In genomic region chr6:38554700-38555413, GRCh38 we compare ENCODE assay signal across 15 cellular contexts.
DNase-seq lines count a peak whose midpoint lies in the region; ATAC-seq, FAIRE-seq and TF ChIP-seq lines count a peak whose summit lies in the region.
"Had no signal": no experiment of that assay in that cellular context is flagged by ENCODE, and none has a peak within 500 bp of the region (broad histone marks: within the 10 kb centered on the region; RNA-seq: fewer than 3 reads in every experiment).

No MANE protein-coding gene starts in this region.

- H3K4me3 Mint-ChIP-seq in GM23338 = no peak overlapping the region
- no peak overlapping the region for H3K4me3 Mint-ChIP-seq in activated T-helper 17 cell treated with anti-CD3 and anti-CD28 coated beads, Interleukin-2, amount 50 U/mL, for 72 hours
- H3K4me3 Mint-ChIP-seq: activated CD8-positive, alpha-beta T cell treated with anti-CD3 and anti-CD28 coated beads for 36 hours; activated naive CD8-positive, alpha-beta T cell treated with anti-CD3 and anti-CD28 coated beads, Interleukin-2, amount 50 U/mL, for 24 hours had no signal

- no peak for FAIRE-seq in A549 (lab: Jason Lieb, UNC)
- FAIRE-seq: H1 had no signal

- TF ChIP-seq CTCF in A549 (IDR thresholded peaks at IDR 0.05) (no peak), GM23338 (conservative IDR thresholded peaks at IDR 0.05; ENCODE audit: low read depth in 2 of 2) (no peak)

- H3K4me1 Mint-ChIP-seq in GM23338 = no peaks in the 10 kb centered on the region
- no peaks in the 10 kb centered on the region for H3K4me1 Mint-ChIP-seq in activated T-helper 17 cell treated with anti-CD3 and anti-CD28 coated beads, Interleukin-2, amount 50 U/mL, for 72 hours

- H3K4me3 ChIP-seq in A549 (no peak overlapping the region), GM23338 (no peak overlapping the region)
- H3K4me3 ChIP-seq: BLaER1 treated with 17β-estradiol and CSF1 and Interleukin-3, amounts not matched to agents 10 nM and 100 nM had no signal

- no peaks in the 10 kb centered on the region for H3K9me3 Mint-ChIP-seq in GM23338
- no peaks in the 10 kb centered on the region for H3K9me3 Mint-ChIP-seq in activated T-helper 17 cell treated with anti-CD3 and anti-CD28 coated beads, Interleukin-2, amount 50 U/mL, for 72 hours
- H3K9me3 Mint-ChIP-seq: activated CD8-positive, alpha-beta T cell treated with anti-CD3 and anti-CD28 coated beads for 36 hours; activated naive CD8-positive, alpha-beta T cell treated with anti-CD3 and anti-CD28 coated beads, Interleukin-2, amount 50 U/mL, for 24 hours had no signal

- no peaks in the 10 kb centered on the region for H3K27me3 ChIP-seq in GM23338 (ENCODE audit: insufficient read depth)
- H3K27me3 ChIP-seq: BLaER1 treated with 17β-estradiol and CSF1 and Interleukin-3, amounts not matched to agents 10 nM and 100 nM had no signal

- H3K9me2 ChIP-seq in GM23338 (ENCODE audit: insufficient read depth) = no peaks in the 10 kb centered on the region

- no peak for TF ChIP-seq EP300 in A549 (IDR thresholded peaks at IDR 0.05)

- H3K36me3 ChIP-seq in GM23338 (ENCODE audit: insufficient read depth) = no peaks in the 10 kb centered on the region

- H3K4me2 ChIP-seq in A549 (0 out of 3 replicates have a peak overlapping the region, but pooled peaks have one; percentile 16), GM23338 (no peak overlapping the region)
- H3K4me2 ChIP-seq: BLaER1 treated with 17β-estradiol and CSF1 and Interleukin-3, amounts not matched to agents 10 nM and 100 nM had no signal

- H3K27ac ChIP-seq in A549 (no peak overlapping the region), GM23338 (ENCODE audit: low read depth) (no peak overlapping the region)
- H3K27ac ChIP-seq: BLaER1 treated with 17β-estradiol and CSF1 and Interleukin-3, amounts not matched to agents 10 nM and 100 nM had no signal

- H3F3A ChIP-seq in GM23338 (replicated peaks; ENCODE audit: low read depth) = no peaks in the 10 kb centered on the region

- ATAC-seq in A549 (no peak), GM23338 (no peak), GM21786 (IDR thresholded peaks at IDR 0.05; ENCODE audit: unreplicated experiment) (no peak)
- peak; percentile 43 for ATAC-seq in activated T-helper 17 cell treated with anti-CD3 and anti-CD28 coated beads, Interleukin-2, amount 50 U/mL, for 72 hours (replicated peaks)
- ATAC-seq: activated CD8-positive, alpha-beta T cell treated with anti-CD3 and anti-CD28 coated beads for 36 hours; activated naive CD8-positive, alpha-beta T cell treated with anti-CD3 and anti-CD28 coated beads, Interleukin-2, amount 50 U/mL, for 24 hours had no signal

- no peaks in the 10 kb centered on the region for H3K36me3 Mint-ChIP-seq in GM23338 (ENCODE audit: low read depth)
- peaks cover 10% of the 10 kb centered on the region for H3K36me3 Mint-ChIP-seq in activated T-helper 17 cell treated with anti-CD3 and anti-CD28 coated beads, Interleukin-2, amount 50 U/mL, for 72 hours (ENCODE audit: low read depth)

- H3K4me1 ChIP-seq in A549 = peaks cover 7% of the 10 kb centered on the region; the same call in 1 of the 3 replicates
- H3K4me1 ChIP-seq in GM23338 (ENCODE audit: insufficient read depth) = no peaks in the 10 kb centered on the region

- H4K20me1 ChIP-seq in GM23338 (replicated peaks; ENCODE audit: insufficient read depth) = no peaks in the 10 kb centered on the region
- H4K20me1 ChIP-seq: BLaER1 treated with 17β-estradiol and CSF1 and Interleukin-3, amounts not matched to agents 10 nM and 100 nM had no signal

- CTCF ChIA-PET in A549 (lab: Yijun Ruan, JAX) = no interaction called here

- TF ChIP-seq RAD21 in A549 (conservative IDR thresholded peaks at IDR 0.05 in 1 of 2, IDR thresholded peaks at IDR 0.05 in 1 of 2) = no peak

- DNase-seq in A549 (ENCODE audit: low read depth in 1 of 2, low spot score in 1 of 2) (no peak), GM23338 (ENCODE audit: low spot score) (peak; percentile 11), glomerular visceral epithelial cell (ENCODE audit: extremely low spot score) (peak; percentile 30), LoVo (ENCODE audit: low spot score) (no peak), NOMO-1 (lab: John Stamatoyannopoulos, UW; ENCODE audit: unreplicated experiment in 2 of 2) (no peak), NCI-H2227 treated with DMSO at 0.1 percent for 48 hours (lab: John Stamatoyannopoulos, UW) (no peak)
- DNase-seq: activated CD8-positive, alpha-beta T cell treated with anti-CD3 and anti-CD28 coated beads for 36 hours; activated naive CD8-positive, alpha-beta T cell treated with anti-CD3 and anti-CD28 coated beads, Interleukin-2, amount 50 U/mL, for 24 hours; KG1; NCI-H526 treated with DMSO at 0.1 percent for 48 hours; stimulated activated CD4-positive, alpha-beta T cell treated with anti-CD3 and anti-CD28 coated beads, Interleukin-15, amount 100 ng/mL, for 24 hours had no signal

- no peaks in the 10 kb centered on the region for H3K9me3 ChIP-seq in A549

- no peaks in the 10 kb centered on the region for H3K79me2 ChIP-seq in GM23338 (replicated peaks; ENCODE audit: insufficient read depth)

- no peak overlapping the region for H3K27ac Mint-ChIP-seq in GM23338
- H3K27ac Mint-ChIP-seq in activated T-helper 17 cell treated with anti-CD3 and anti-CD28 coated beads, Interleukin-2, amount 50 U/mL, for 72 hours = no peak overlapping the region
- H3K27ac Mint-ChIP-seq: activated CD8-positive, alpha-beta T cell treated with anti-CD3 and anti-CD28 coated beads for 36 hours; activated naive CD8-positive, alpha-beta T cell treated with anti-CD3 and anti-CD28 coated beads, Interleukin-2, amount 50 U/mL, for 24 hours had no signal

- H2AFZ ChIP-seq in GM23338 = no peak overlapping the region

- TF ChIP-seq POLR2A in A549 (IDR thresholded peaks at IDR 0.05; ENCODE audit: low read length) = no peak

- 57% methylated on average over 4 of the region's 4 CpGs for WGBS in A549 (ENCODE audit: missing lambda C conversion rate)

- no peaks in the 10 kb centered on the region for H3K27me3 Mint-ChIP-seq in GM23338 (ENCODE audit: insufficient read depth, low read depth, poor library complexity)
- H3K27me3 Mint-ChIP-seq in activated T-helper 17 cell treated with anti-CD3 and anti-CD28 coated beads, Interleukin-2, amount 50 U/mL, for 72 hours = no peaks in the 10 kb centered on the region
- H3K27me3 Mint-ChIP-seq: activated CD8-positive, alpha-beta T cell treated with anti-CD3 and anti-CD28 coated beads for 36 hours; activated naive CD8-positive, alpha-beta T cell treated with anti-CD3 and anti-CD28 coated beads, Interleukin-2, amount 50 U/mL, for 24 hours had no signal

- POLR2A ChIA-PET in A549 (lab: Yijun Ruan, JAX) = no interaction called here

TF ChIP-seq in A549, 52 proteins besides CTCF, POLR2A, EP300 and RAD21 (continues in another document):
- TF ChIP-seq FOSL2 (IDR thresholded peaks at IDR 0.05) (no peak), FOSL2 (CRISPR knock-in tag; IDR thresholded peaks at IDR 0.05) (peak; percentile 37; the same call in 1 of the 2 replicates), PBX3 (IDR thresholded peaks at IDR 0.05) (no peak), JUNB (IDR thresholded peaks at IDR 0.05) (no peak), BCL3 (IDR thresholded peaks at IDR 0.05) (no peak), HOXB5 (CRISPR knock-in tag; IDR thresholded peaks at IDR 0.05) (no peak), HEYL (CRISPR knock-in tag; IDR thresholded peaks at IDR 0.05) (no peak), ZSCAN20 (CRISPR knock-in tag; IDR thresholded peaks at IDR 0.05) (no peak)

TF ChIP-seq in GM23338, 12 proteins besides CTCF, POLR2A, EP300 and RAD21 (continues in another document):
- TF ChIP-seq NANOG (IDR thresholded peaks at IDR 0.05; ENCODE audit: borderline replicate concordance) (no peak), STAT1 (IDR thresholded peaks at IDR 0.05; ENCODE audit: unreplicated experiment) (no peak), JUNB (IDR thresholded peaks at IDR 0.05; ENCODE audit: unreplicated experiment) (no peak), CREB1 (CRISPR knock-in tag; IDR thresholded peaks at IDR 0.05; ENCODE audit: low read depth) (no peak), REST (IDR thresholded peaks at IDR 0.05; ENCODE audit: unreplicated experiment) (no peak), EZH2 (IDR thresholded peaks at IDR 0.05; ENCODE audit: low read depth, unreplicated experiment) (no peak), POLR2AphosphoS5 (IDR thresholded peaks at IDR 0.05; ENCODE audit: low read depth) (no peak), EZH2phosphoT487 (IDR thresholded peaks at IDR 0.05; ENCODE audit: unreplicated experiment) (no peak), ZNF114 (CRISPR knock-in tag; IDR thresholded peaks at IDR 0.05) (no peak)

Comparison
In these comparisons a context has a peak if more than half of its experiments do, and no peak if none do; other contexts are left out.
1. DNase-seq: peak in GM23338 (single experiment) and glomerular visceral epithelial cell (single experiment); none in A549 (0 of 2), LoVo (single experiment), NOMO-1 (0 of 2) and NCI-H2227 treated with DMSO at 0.1 percent for 48 hours (single experiment).